Comparison of ENCODE assay signal across 15 cellular contexts in genomic region chr14:94971750-94972149, GRCh38.
A peak's percentile ranks its signal among the peaks of the same experiment; 100 is the strongest.
DNase-seq lines count a peak whose midpoint lies in the region; ATAC-seq and TF ChIP-seq lines count a peak whose summit lies in the region.
"Had no signal": no experiment of that assay in that cellular context is flagged by ENCODE, and none has a peak within 500 bp of the region (broad histone marks: within the 10 kb centered on the region; RNA-seq: fewer than 3 reads in every experiment).

No MANE protein-coding gene starts in this region.

- H3K36me3 ChIP-seq in adipocyte (ENCODE audit: control insufficient read depth, insufficient read depth, low read length, severe bottlenecking) (no peaks in the 10 kb centered on the region), mucosa of descending colon (ENCODE audit: low read depth) (no peaks in the 10 kb centered on the region), stomach smooth muscle (ENCODE audit: control insufficient read depth in 2 of 2, insufficient read depth in 2 of 2, low read length in 2 of 2) (no peaks in the 10 kb centered on the region)
- H3K36me3 ChIP-seq: BLaER1 had no signal

- ATAC-seq in mucosa of descending colon, result peak; percentile 17
- ATAC-seq in stimulated activated naive CD8-positive, alpha-beta T cell treated with anti-CD3 and anti-CD28 coated beads, Interleukin-15, amount 100 ng/mL, for 72 hours, result no peak
- no peak for ATAC-seq in GM21526 (IDR thresholded peaks at IDR 0.05; ENCODE audit: low FRiP score, unreplicated experiment)

- no peaks in the 10 kb centered on the region for H3K27me3 ChIP-seq in adipocyte (replicated peaks; ENCODE audit: control insufficient read depth, insufficient read depth, low read length)
- no peaks in the 10 kb centered on the region for H3K27me3 ChIP-seq in stomach smooth muscle (ENCODE audit: control insufficient read depth in 1 of 2, insufficient read depth in 2 of 2, low read length in 2 of 2)
- H3K27me3 ChIP-seq: BLaER1 had no signal

- intact Hi-C loops in mucosa of descending colon (cut with DNase I, micrococcal nuclease), result no loop called here

- no peak overlapping the region for H3K27ac Mint-ChIP-seq in stimulated activated naive CD8-positive, alpha-beta T cell treated with anti-CD3 and anti-CD28 coated beads, Interleukin-15, amount 100 ng/mL, for 72 hours
- H3K27ac Mint-ChIP-seq: activated T-helper 2 cell treated with anti-CD3 and anti-CD28 coated beads, Interferon-gamma antibody, Interleukin-2, Interleukin-4, amounts not matched to agents 10 μg/mL and 5 μg/mL and 100 μg/mL, durations not matched to agents 14 hours and 24 hours and 36 hours had no signal

- no peaks in the 10 kb centered on the region for H3K4me1 Mint-ChIP-seq in stimulated activated naive CD8-positive, alpha-beta T cell treated with anti-CD3 and anti-CD28 coated beads, Interleukin-15, amount 100 ng/mL, for 72 hours

- peaks cover 6% of the 10 kb centered on the region for H3K9me3 ChIP-seq in adipocyte (ENCODE audit: control insufficient read depth, low read length)
- H3K9me3 ChIP-seq in mucosa of descending colon, result no peaks in the 10 kb centered on the region
- H3K9me3 ChIP-seq in stomach smooth muscle (ENCODE audit: control insufficient read depth in 2 of 2, low read length in 2 of 2), result peaks cover 0 to 2% of the 10 kb centered on the region in 2 donors

- peaks cover 25% of the 10 kb centered on the region for H3K27me3 Mint-ChIP-seq in stimulated activated naive CD8-positive, alpha-beta T cell treated with anti-CD3 and anti-CD28 coated beads, Interleukin-15, amount 100 ng/mL, for 72 hours

- H3K9ac ChIP-seq in adipocyte (ENCODE audit: low read length), result peak overlapping the region; percentile 79
- H3K9ac ChIP-seq in stomach smooth muscle (ENCODE audit: low read length in 2 of 2), result peak overlapping the region; percentile 29 to 52
- H3K9ac ChIP-seq: BLaER1 had no signal

- peak; percentile 38 for DNase-seq in adipocyte (ENCODE audit: low read depth)
- peak; percentile 34 for DNase-seq in fibroblast of the aortic adventitia (ENCODE audit: low read depth)
- peak in 1 of 3 donors; percentile 29 for DNase-seq in mucosa of descending colon
- no peak for DNase-seq in NCI-H524 (lab: John Stamatoyannopoulos, UW)
- DNase-seq in stimulated activated naive CD8-positive, alpha-beta T cell treated with anti-CD3 and anti-CD28 coated beads, Interleukin-15, amount 100 ng/mL, for 72 hours, result no peak
- no peak for DNase-seq in NCI-H69 (lab: John Stamatoyannopoulos, UW)
- DNase-seq: activated CD4-positive, alpha-beta T cell treated with anti-CD3 and anti-CD28 coated beads for 48 hours; cerebellar nuclear complex; KBM-7; NCI-H187; SW 1271 had no signal

- H3K4me1 ChIP-seq in adipocyte (ENCODE audit: control insufficient read depth, insufficient read depth, low read length) (peaks cover 31% of the 10 kb centered on the region), mucosa of descending colon (ENCODE audit: low read depth) (no peaks in the 10 kb centered on the region), stomach smooth muscle (ENCODE audit: control insufficient read depth, insufficient read depth, low read length) (no peaks in the 10 kb centered on the region)

- H3K4me3 ChIP-seq in adipocyte (ENCODE audit: low read length) (peak overlapping the region; percentile 63), fibroblast of the aortic adventitia (ENCODE audit: low read depth, low read length) (no peak overlapping the region), mucosa of descending colon (no peak overlapping the region), stomach smooth muscle (ENCODE audit: low read length in 2 of 2) (peak overlapping the region; percentile 28 to 47)
- H3K4me3 ChIP-seq: BLaER1 had no signal

- TF ChIP-seq CTCF in fibroblast of the aortic adventitia (IDR thresholded peaks at IDR 0.05; ENCODE audit: insufficient read depth, low read length) (no peak), mucosa of descending colon (IDR thresholded peaks at IDR 0.05) (no peak)

- peak overlapping the region; percentile 56 for H3K27ac ChIP-seq in stomach smooth muscle (ENCODE audit: low read length)
- H3K27ac ChIP-seq: BLaER1 had no signal

- no peak overlapping the region for H3K4me3 Mint-ChIP-seq in stimulated activated naive CD8-positive, alpha-beta T cell treated with anti-CD3 and anti-CD28 coated beads, Interleukin-15, amount 100 ng/mL, for 72 hours

- no peaks in the 10 kb centered on the region for H3K9me3 Mint-ChIP-seq in stimulated activated naive CD8-positive, alpha-beta T cell treated with anti-CD3 and anti-CD28 coated beads, Interleukin-15, amount 100 ng/mL, for 72 hours
- H3K9me3 Mint-ChIP-seq: activated T-helper 2 cell treated with anti-CD3 and anti-CD28 coated beads, Interferon-gamma antibody, Interleukin-2, Interleukin-4, amounts not matched to agents 10 μg/mL and 5 μg/mL and 100 μg/mL, durations not matched to agents 14 hours and 24 hours and 36 hours had no signal

Comparison
In these comparisons a context has a peak if more than half of its experiments do, and no peak if none do; other contexts are left out.
1. DNase-seq: peak in adipocyte (single experiment) and fibroblast of the aortic adventitia (single experiment); none in NCI-H524 (0 of 2), stimulated activated naive CD8-positive, alpha-beta T cell treated with anti-CD3 and anti-CD28 coated beads, Interleukin-15, amount 100 ng/mL, for 72 hours (0 of 2) and NCI-H69 (single experiment).
2. H3K4me3 ChIP-seq: peak in adipocyte (single experiment) and stomach smooth muscle (2 of 2); none in fibroblast of the aortic adventitia (single experiment) and mucosa of descending colon (single experiment).